Comparison of ENCODE assay signal across 9 cellular contexts in genomic region chr17:64019486-64020067, GRCh38. TPM values are rescaled to one million over a fixed set of nuclear protein-coding genes. Genes with fewer than 3 reads are reported as not detected.
DNase-seq lines count a peak whose midpoint lies in the region; ATAC-seq and TF ChIP-seq lines count a peak whose summit lies in the region.
"Had no signal": no experiment of that assay in that cellular context is flagged by ENCODE, and none has a peak within 500 bp of the region (broad histone marks: within the 10 kb centered on the region; RNA-seq: fewer than 3 reads in every experiment).

No MANE protein-coding gene starts in this region.

- H3K4me1 ChIP-seq in skeletal muscle tissue (ENCODE audit: control insufficient read depth in 3 of 3, insufficient read depth in 3 of 3, low read length in 3 of 3): peaks cover 5 to 19% (median 9%) of the 10 kb centered on the region in 3 donors

- H3K4me3 ChIP-seq in skeletal muscle tissue (ENCODE audit: low read length in 3 of 3): peak overlapping the region; percentile 72 to 89 (median 77)

- H3K4me3 Mint-ChIP-seq in dendritic cell treated with granulocyte-macrophage colony-stimulating factor and Interleukin-4, amounts not matched to agents 40 ng/mL and 50 ng/mL, for 4 days: peak overlapping the region; percentile 79

- H3K27ac ChIP-seq in skeletal muscle tissue (ENCODE audit: low read depth, low read length): peak overlapping the region; percentile 77
- H3K27ac ChIP-seq in substantia nigra (ENCODE audit: low read depth, low read length, poor library complexity, severe bottlenecking): no peak overlapping the region
- H3K27ac ChIP-seq in RWPE1: no peak overlapping the region

- CTCF ChIA-PET in RWPE1 (lab: Yijun Ruan, JAX): interaction anchor here (1.0 to 1.4 kb wide), 3 partner anchors 9 to 114 kb away, joined by 3 to 4 read pairs (median 4); no protein-coding TSS in a partner anchor

- intact Hi-C loops in dendritic cell treated with granulocyte-macrophage colony-stimulating factor and Interleukin-4, amounts not matched to agents 40 ng/mL and 50 ng/mL, for 4 days (cut with micrococcal nuclease): loop anchor here (1.0 kb wide), 1 partner anchor 10 kb away; no protein-coding TSS in a partner anchor

- no peaks in the 10 kb centered on the region for H3K27me3 ChIP-seq in skeletal muscle tissue (ENCODE audit: control insufficient read depth in 3 of 3, insufficient read depth in 3 of 3, low read length in 3 of 3)

- H3K36me3 Mint-ChIP-seq in dendritic cell treated with granulocyte-macrophage colony-stimulating factor and Interleukin-4, amounts not matched to agents 40 ng/mL and 50 ng/mL, for 4 days (ENCODE audit: low read depth): no peaks in the 10 kb centered on the region

- H3K4me1 Mint-ChIP-seq in dendritic cell treated with granulocyte-macrophage colony-stimulating factor and Interleukin-4, amounts not matched to agents 40 ng/mL and 50 ng/mL, for 4 days (ENCODE audit: low read depth): peaks cover 54% of the 10 kb centered on the region

- DNase-seq in substantia nigra (lab: John Stamatoyannopoulos, UW): no peak
- no peak for DNase-seq in RWPE1 (ENCODE audit: low spot score)
- no peak for DNase-seq in NCI-H748 (lab: John Stamatoyannopoulos, UW; ENCODE audit: unreplicated experiment)
- DNase-seq in EL: no peak

- ATAC-seq in GM19043 (IDR thresholded peaks at IDR 0.05; ENCODE audit: low read depth, unreplicated experiment) (peak; percentile 20), HG03460 (IDR thresholded peaks at IDR 0.05; ENCODE audit: unreplicated experiment) (peak; percentile 6)

- no peak for TF ChIP-seq CTCF in RWPE1 (conservative IDR thresholded peaks at IDR 0.05; ENCODE audit: low read depth)

- H3K9ac ChIP-seq in skeletal muscle tissue (ENCODE audit: low read depth in 1 of 3, low read length in 3 of 3): peak overlapping the region; percentile 78 to 86 (median 81)

- no peaks in the 10 kb centered on the region for H3K9me3 ChIP-seq in skeletal muscle tissue (ENCODE audit: control insufficient read depth in 3 of 3, low read length in 3 of 3)

- peak overlapping the region; percentile 90 for H3K27ac Mint-ChIP-seq in dendritic cell treated with granulocyte-macrophage colony-stimulating factor and Interleukin-4, amounts not matched to agents 40 ng/mL and 50 ng/mL, for 4 days

- POLR2A ChIA-PET in RWPE1 (lab: Yijun Ruan, JAX; ENCODE audit: low non-redundant PET): interaction anchor here (0.7 to 0.8 kb wide), 2 partner anchors 103 to 126 kb away, joined by 3 read pairs; no protein-coding TSS in a partner anchor

- H3K27me3 Mint-ChIP-seq in dendritic cell treated with granulocyte-macrophage colony-stimulating factor and Interleukin-4, amounts not matched to agents 40 ng/mL and 50 ng/mL, for 4 days: no peaks in the 10 kb centered on the region

- no peaks in the 10 kb centered on the region for H3K36me3 ChIP-seq in skeletal muscle tissue (ENCODE audit: control insufficient read depth in 3 of 3, insufficient read depth in 3 of 3, low read length in 3 of 3)

- no peaks in the 10 kb centered on the region for H3K9me3 Mint-ChIP-seq in dendritic cell treated with granulocyte-macrophage colony-stimulating factor and Interleukin-4, amounts not matched to agents 40 ng/mL and 50 ng/mL, for 4 days

RNA-seq across cellular contexts. Expression of gene ICAM2, which starts 0.9 kb away (rescaled TPM):
- 43.3 TPM for total RNA-seq in skeletal muscle tissue

RNA-seq across cellular contexts. Expression of gene PRR29, which starts 21.4 kb away (rescaled TPM):
- not detected for total RNA-seq in skeletal muscle tissue

RNA-seq across cellular contexts. Expression of gene SCN4A, which starts 46.9 kb away (rescaled TPM):
- total RNA-seq in skeletal muscle tissue: 32.9 TPM
- total RNA-seq: lung microvascular endothelial cell had no signal
